23 cellular contexts compared by ENCODE assay signal in genomic region chr2:161357097-161357496, GRCh38. TPM values are rescaled to one million over a fixed set of nuclear protein-coding genes. Genes with fewer than 3 reads are reported as not detected.
DNase-seq lines count a peak whose midpoint lies in the region; ATAC-seq, FAIRE-seq and TF ChIP-seq lines count a peak whose summit lies in the region.
"Had no signal": no experiment of that assay in that cellular context is flagged by ENCODE, and none has a peak within 500 bp of the region (broad histone marks: within the 10 kb centered on the region; RNA-seq: fewer than 3 reads in every experiment).

No MANE protein-coding gene starts in this region.

- no TSS peak for BruUV-seq in PC-3 (replicated peaks; lab: Mats Ljungman, UMichigan)

- TF ChIP-seq CTCF in LNCaP clone FGC (IDR thresholded peaks at IDR 0.05; ENCODE audit: control insufficient read depth, extremely low read depth, insufficient read depth) (no peak), PC-3 (conservative IDR thresholded peaks at IDR 0.05; ENCODE audit: low read depth, low read length) (no peak), tibial nerve (IDR thresholded peaks at IDR 0.05) (no peak)

- no peaks in the 10 kb centered on the region for H3K4me1 ChIP-seq in PC-3 (ENCODE audit: insufficient read depth, low read length)
- H3K4me1 ChIP-seq in tibial nerve, result peaks cover 0 to 4% (median 0%) of the 10 kb centered on the region in 4 donors
- H3K4me1 ChIP-seq: BLaER1 had no signal

- no peaks in the 10 kb centered on the region for H3F3A ChIP-seq in PC-3 (ENCODE audit: low read length, unreplicated experiment)

- peak; percentile 65 to 66 for ATAC-seq in activated T-cell treated with anti-CD3 and anti-CD28 coated beads, Interleukin-2, amount 50 U/mL, for 4 hours
- ATAC-seq in PC-3 (peak; percentile 38; the same call in 1 of the 2 replicates), HG03039 (IDR thresholded peaks at IDR 0.05; ENCODE audit: unreplicated experiment) (no peak)
- ATAC-seq: Panc1, Right ventricle myocardium inferior had no signal

- H3K36me3 Mint-ChIP-seq in activated T-cell treated with anti-CD3 and anti-CD28 coated beads, Interleukin-2, amount 50 U/mL, for 4 hours (ENCODE audit: insufficient read depth), result peaks cover 15% of the 10 kb centered on the region
- peaks cover 40% of the 10 kb centered on the region for H3K36me3 Mint-ChIP-seq in activated T-cell treated with anti-CD3 and anti-CD28 coated beads, Interleukin-2, amount 50 U/mL, for 24 hours (ENCODE audit: low read depth)

- peak; percentile 96 for FAIRE-seq in islet of Langerhans (lab: Jason Lieb, UNC)

- H3K4me3 Mint-ChIP-seq in activated T-cell treated with anti-CD3 and anti-CD28 coated beads, Interleukin-2, amount 50 U/mL, for 4 hours, result no peak overlapping the region
- no peak overlapping the region for H3K4me3 Mint-ChIP-seq in activated T-cell treated with anti-CD3 and anti-CD28 coated beads, Interleukin-2, amount 50 U/mL, for 24 hours
- H3K4me3 Mint-ChIP-seq: CD4-positive, alpha-beta T cell; HFFc6 had no signal

- H3K27ac Mint-ChIP-seq in activated T-cell treated with anti-CD3 and anti-CD28 coated beads, Interleukin-2, amount 50 U/mL, for 24 hours, result no peak overlapping the region
- H3K27ac Mint-ChIP-seq: CD4-positive, alpha-beta T cell; HFFc6 had no signal

- TF ChIP-seq EP300 in tibial nerve (IDR thresholded peaks at IDR 0.05), result no peak

- no peaks in the 10 kb centered on the region for H3K9me2 ChIP-seq in PC-3 (replicated peaks; ENCODE audit: low read length)

- H3K36me3 ChIP-seq in PC-3 (ENCODE audit: low read depth, low read length) (peaks cover 26% of the 10 kb centered on the region), tibial nerve (peaks cover 0 to 11% (median 0%) of the 10 kb centered on the region in 3 donors)

- intact Hi-C loops in PC-3 (cut with micrococcal nuclease), result no loop called here

- H3K27me3 Mint-ChIP-seq in activated T-cell treated with anti-CD3 and anti-CD28 coated beads, Interleukin-2, amount 50 U/mL, for 4 hours (ENCODE audit: low read depth), result no peaks in the 10 kb centered on the region
- H3K27me3 Mint-ChIP-seq in activated T-cell treated with anti-CD3 and anti-CD28 coated beads, Interleukin-2, amount 50 U/mL, for 24 hours, result no peaks in the 10 kb centered on the region
- H3K27me3 Mint-ChIP-seq: CD4-positive, alpha-beta T cell had no signal

- peaks cover 14% of the 10 kb centered on the region for H3K4me1 Mint-ChIP-seq in activated T-cell treated with anti-CD3 and anti-CD28 coated beads, Interleukin-2, amount 50 U/mL, for 4 hours (ENCODE audit: low read depth)
- H3K4me1 Mint-ChIP-seq in activated T-cell treated with anti-CD3 and anti-CD28 coated beads, Interleukin-2, amount 50 U/mL, for 24 hours (ENCODE audit: low read depth), result peaks cover 23% of the 10 kb centered on the region

- H3K27ac ChIP-seq in PC-3 (ENCODE audit: low read length), result no peak overlapping the region
- no peak overlapping the region for H3K27ac ChIP-seq in tibial nerve
- H3K27ac ChIP-seq: BLaER1, SJSA1 had no signal

- CTCF ChIA-PET in PC-3 (lab: Charles Lee), result no interaction called here

- POLR2A ChIA-PET in PC-3 (lab: Charles Lee; ENCODE audit: unreplicated experiment), result no interaction called here

- H3K9ac ChIP-seq in PC-3 (ENCODE audit: low read length), result no peak overlapping the region
- H3K9ac ChIP-seq: BLaER1 had no signal

- H3K9me3 Mint-ChIP-seq in activated T-cell treated with anti-CD3 and anti-CD28 coated beads, Interleukin-2, amount 50 U/mL, for 4 hours, result no peaks in the 10 kb centered on the region
- H3K9me3 Mint-ChIP-seq in activated T-cell treated with anti-CD3 and anti-CD28 coated beads, Interleukin-2, amount 50 U/mL, for 24 hours, result peaks cover 7% of the 10 kb centered on the region

- no peak overlapping the region for H2AFZ ChIP-seq in PC-3 (ENCODE audit: low read length)

- TF ChIP-seq POLR2A in tibial nerve (IDR thresholded peaks at IDR 0.05), result no peak

- H4K20me1 ChIP-seq in PC-3 (ENCODE audit: low read length), result peaks cover 21% of the 10 kb centered on the region; the same call in 1 of the 2 replicates

- no peak for DNase-seq in activated T-cell treated with anti-CD3 and anti-CD28 coated beads, Interleukin-2, amount 50 U/mL, for 4 hours
- no peak for DNase-seq in activated T-cell treated with anti-CD3 and anti-CD28 coated beads, Interleukin-2, amount 50 U/mL, for 24 hours
- peak; percentile 21 for DNase-seq in LNCaP clone FGC (ENCODE audit: low read depth)
- DNase-seq in PC-3, result peak; percentile 9
- no peak for DNase-seq in AG20443 (ENCODE audit: low spot score)
- no peak for DNase-seq in tibial nerve (ENCODE audit: low spot score in 2 of 2)
- DNase-seq: CD4-positive, alpha-beta T cell; COR-L47; DMS79; H7; HFFc6; KG1; NCI-H1105 treated with DMSO at 0.1 percent for 48 hours; NCI-H1694; NCI-H2081; NCI-H446 treated with DMSO at 0.1 percent for 48 hours; NCI-H526 treated with DMSO at 0.1 percent for 48 hours had no signal

- no peaks in the 10 kb centered on the region for H3K27me3 ChIP-seq in PC-3 (ENCODE audit: low read length)
- H3K27me3 ChIP-seq in tibial nerve, result no peaks in the 10 kb centered on the region
- H3K27me3 ChIP-seq: BLaER1, SJSA1 had no signal

- H3K79me2 ChIP-seq in PC-3 (ENCODE audit: low read length), result peaks cover 90% of the 10 kb centered on the region

- H3K9me3 ChIP-seq in PC-3 (ENCODE audit: low read length), result 0 out of 2 replicates have a peak, but pooled peaks cover under 1% of the 10 kb centered on the region
- H3K9me3 ChIP-seq in tibial nerve, result peaks cover 0 to 18% (median 5%) of the 10 kb centered on the region in 4 donors

- no peak overlapping the region for H3K4me3 ChIP-seq in LNCaP clone FGC (ENCODE audit: low read depth, low read length)
- H3K4me3 ChIP-seq in PC-3 (ENCODE audit: low read length), result no peak overlapping the region
- H3K4me3 ChIP-seq in tibial nerve, result no peak overlapping the region
- H3K4me3 ChIP-seq: BLaER1, SJSA1 had no signal

- H3K4me2 ChIP-seq in PC-3 (ENCODE audit: low read length), result no peak overlapping the region
- H3K4me2 ChIP-seq: BLaER1 had no signal

RNA-seq across cellular contexts. Expression of gene PSMD14, which starts 48.9 kb away (rescaled TPM):
- total RNA-seq in activated T-cell treated with anti-CD3 and anti-CD28 coated beads, Interleukin-2, amount 50 U/mL, for 4 hours, result 100 to 1,000 TPM; 122 to 143 (median 133) TPM
- 136 and 151 TPM in 2 replicates for total RNA-seq in PC-3 (2014; rRNA removed)
- total RNA-seq in tibial nerve, result 10 to 100 TPM; 22.0 to 29.1 (median 26.4) TPM

RNA-seq across cellular contexts. Expression of gene TBR1, which starts 59.0 kb away (rescaled TPM):
- total RNA-seq in activated T-cell treated with anti-CD3 and anti-CD28 coated beads, Interleukin-2, amount 50 U/mL, for 4 hours, result not detected
- total RNA-seq in PC-3 (2014; rRNA removed), result not detected in 2 replicates
- total RNA-seq in tibial nerve, result not detected
- total RNA-seq: CD4-positive, alpha-beta T cell; Right ventricle myocardium inferior had no signal

Comparison
In these comparisons a context has a peak if more than half of its experiments do, and no peak if none do; other contexts are left out.
1. DNase-seq: peak in LNCaP clone FGC (single experiment) and PC-3 (single experiment); none in activated T-cell treated with anti-CD3 and anti-CD28 coated beads, Interleukin-2, amount 50 U/mL, for 4 hours (single experiment), activated T-cell treated with anti-CD3 and anti-CD28 coated beads, Interleukin-2, amount 50 U/mL, for 24 hours (single experiment), AG20443 (single experiment) and tibial nerve (0 of 2).